ENCODE assay signal across 8 cellular contexts in the genomic region with DNA sequence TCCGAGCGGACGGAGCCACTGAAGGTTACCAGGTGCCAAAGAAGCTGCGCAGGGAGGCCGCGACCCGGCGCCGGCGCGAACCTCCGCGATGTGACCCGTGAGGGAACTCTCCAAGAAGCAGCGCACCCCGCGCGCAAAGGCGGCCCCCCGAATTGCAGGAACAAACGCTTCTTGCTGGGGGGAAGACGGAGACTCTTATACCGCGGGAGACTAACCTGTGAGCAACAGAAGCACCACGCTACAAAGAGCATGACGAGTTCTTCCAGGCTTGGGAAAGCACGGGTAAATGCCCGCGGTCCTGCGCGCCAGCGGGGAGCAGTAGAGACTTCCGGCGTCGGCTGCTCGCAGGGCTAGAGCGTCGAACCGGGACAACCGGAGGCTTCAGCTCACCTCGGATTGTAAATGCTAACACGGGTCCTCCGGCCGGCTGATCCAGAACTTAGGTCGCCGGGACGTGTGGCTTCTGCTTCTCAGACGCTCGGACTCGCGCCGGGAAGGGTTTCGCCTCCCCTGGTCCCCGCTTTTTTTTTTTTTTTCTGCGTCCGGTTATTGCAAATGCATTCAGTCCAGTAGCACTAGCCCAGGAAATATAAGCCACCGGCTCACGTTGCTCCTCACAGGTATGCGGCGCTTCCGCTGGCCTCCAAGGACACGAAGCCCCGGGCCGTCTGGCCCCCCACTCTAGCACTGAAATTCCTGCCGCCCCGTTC. TPM values are rescaled to one million over a fixed set of nuclear protein-coding genes. Genes with fewer than 3 reads are reported as not detected.
DNase-seq lines count a peak whose midpoint lies in the region; ATAC-seq and TF ChIP-seq lines count a peak whose summit lies in the region.

A gene with protein sequence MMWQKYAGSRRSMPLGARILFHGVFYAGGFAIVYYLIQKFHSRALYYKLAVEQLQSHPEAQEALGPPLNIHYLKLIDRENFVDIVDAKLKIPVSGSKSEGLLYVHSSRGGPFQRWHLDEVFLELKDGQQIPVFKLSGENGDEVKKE (minus strand): TSS at position 310 of the 710 bp plus-strand sequence. CDS start 80,909 bp downstream, outside the sequence.

- TF ChIP-seq POLR2A in GM15510 (IDR thresholded peaks at IDR 0.05; ENCODE audit: borderline replicate concordance, extremely low read depth, insufficient read length) (peak; percentile 86), prostate gland (IDR thresholded peaks at IDR 0.05) (peak; percentile 24)

- intact Hi-C loops in left ventricle myocardium superior (cut with micrococcal nuclease) (loop anchor here (10.0 kb wide), 1 partner anchor 795 kb away; the partner anchor contains the start of genes MRPL32 and PSMA2), prostate gland (cut with DNase I) (no loop called here)

- no peaks in the 10 kb centered on the region for H3K27me3 Mint-ChIP-seq in T-helper 17 cell

- DNase-seq in NCI-H1694 treated with DMSO at 0.1 percent for 48 hours (lab: John Stamatoyannopoulos, UW), result peak; percentile 91
- DNase-seq in T-helper 17 cell, result peak; percentile 64 to 69 (median 67)
- peak; percentile 29 to 88 (median 76) for DNase-seq in amygdala (lab: John Stamatoyannopoulos, UW)
- DNase-seq in left ventricle myocardium superior, result peak; percentile 91
- peak; percentile 81 for DNase-seq in prostate gland (ENCODE audit: low spot score)
- DNase-seq in ureter (ENCODE audit: low spot score), result peak; percentile 86

- ATAC-seq in HG02885 (IDR thresholded peaks at IDR 0.05; ENCODE audit: poor library complexity, unreplicated experiment) (peak; percentile 84), T-helper 17 cell (peak; percentile 96), left ventricle myocardium superior (peak; percentile 99)

- H3K4me1 Mint-ChIP-seq in T-helper 17 cell, result peaks cover 30% of the 10 kb centered on the region

- peak in 3 of 4 experiments; percentile 19 to 33 (median 21) for TF ChIP-seq CTCF in prostate gland (IDR thresholded peaks at IDR 0.05)

- no peaks in the 10 kb centered on the region for H3K36me3 ChIP-seq in prostate gland

- H3K27ac Mint-ChIP-seq in T-helper 17 cell, result peak within 1 kb of the TSS; percentile 89

- H3K4me3 Mint-ChIP-seq in T-helper 17 cell, result peak within 1 kb of the TSS; percentile 91

- H3K27me3 ChIP-seq in prostate gland (replicated peaks; ENCODE audit: insufficient read depth), result no peaks in the 10 kb centered on the region

- no peaks in the 10 kb centered on the region for H3K36me3 Mint-ChIP-seq in T-helper 17 cell (ENCODE audit: low read depth)

- H3K27ac ChIP-seq in prostate gland, result peak within 1 kb of the TSS; percentile 72 to 79

- WGBS in prostate gland, result under 1% methylated on average over 60 of the region's 66 CpGs

- H3K4me3 ChIP-seq in prostate gland, result peak within 1 kb of the TSS; percentile 51 to 65

- H3K9me3 ChIP-seq in T-helper 17 cell (ENCODE audit: control insufficient read depth, low read length, poor library complexity, severe bottlenecking) (no peaks in the 10 kb centered on the region), prostate gland (no peaks in the 10 kb centered on the region)

- H3K4me1 ChIP-seq in prostate gland (replicated peaks), result no peaks in the 10 kb centered on the region

RNA-seq across cellular contexts. Expression of the gene that starts here (rescaled TPM):
- 10 to 100 TPM; 51.1 to 55.0 TPM for total RNA-seq in T-helper 17 cell
- 72.5 TPM for total RNA-seq in left ventricle myocardium superior
- total RNA-seq in prostate gland, result 10 to 100 TPM; 47.9 to 57.5 TPM
- 76.2 TPM for total RNA-seq in ureter

Comparison
In these comparisons a context has a peak if more than half of its experiments do, and no peak if none do; other contexts are left out.
1. Peak in every context shown above with its lines: DNase-seq, ATAC-seq, H3K4me3 ChIP-seq and H3K27ac ChIP-seq.